Comparison of ENCODE assay signal across 16 cellular contexts in genomic region chr12:77087427-77087826, GRCh38. TPM values are rescaled to one million over a fixed set of nuclear protein-coding genes. Genes with fewer than 3 reads are reported as not detected.
DNase-seq lines count a peak whose midpoint lies in the region; ATAC-seq, FAIRE-seq and TF ChIP-seq lines count a peak whose summit lies in the region.
"Had no signal": no experiment of that assay in that cellular context is flagged by ENCODE, and none has a peak within 500 bp of the region (broad histone marks: within the 10 kb centered on the region; RNA-seq: fewer than 3 reads in every experiment).

No MANE protein-coding gene starts in this region.

- H3K9me1 ChIP-seq in endothelial cell of umbilical vein (replicated peaks; ENCODE audit: control insufficient read depth, extremely low read depth, insufficient read depth, low read length), result no peaks in the 10 kb centered on the region

- H3K27me3 ChIP-seq in endothelial cell of umbilical vein (ENCODE audit: control insufficient read depth in 2 of 2, insufficient read depth in 2 of 2, low read length in 2 of 2) (no peaks in the 10 kb centered on the region), neural progenitor cell (no peaks in the 10 kb centered on the region), pancreas (no peaks in the 10 kb centered on the region)
- H3K27me3 ChIP-seq: gastroesophageal sphincter had no signal

- no peaks in the 10 kb centered on the region for H3K9me3 Mint-ChIP-seq in neural progenitor cell

- WGBS in pancreas, 2 donors, result 70 to 73% methylated on average over 4 of the region's 4 CpGs

- DNase-seq in ELR (ENCODE audit: low read depth), result peak; percentile 49
- peak; percentile 6 for DNase-seq in OCI-M1 (lab: John Stamatoyannopoulos, UW)
- peak; percentile 38 for DNase-seq in endothelial cell of umbilical vein (ENCODE audit: low read depth, low spot score)
- no peak for DNase-seq in neural progenitor cell (ENCODE audit: low spot score)
- DNase-seq in pancreas, result no peak
- DNase-seq in DMS114 treated with DMSO at 0.1 percent for 48 hours (lab: John Stamatoyannopoulos, UW; ENCODE audit: unreplicated experiment), result no peak
- DNase-seq in stimulated activated CD4-positive, alpha-beta T cell treated with anti-CD3 and anti-CD28 coated beads, Interleukin-4, amount 100 ng/mL, for 4 hours, result no peak
- DNase-seq: activated CD4-positive, alpha-beta T cell treated with anti-CD3 and anti-CD28 coated beads, Interleukin-2, amount 50 U/mL, for 1 hour; H7; NCI-H2029; NCI-H748 treated with DMSO at 0.1 percent for 48 hours; stimulated activated CD4-positive, alpha-beta T cell treated with anti-CD3 and anti-CD28 coated beads, Interleukin-4, amount 100 ng/mL, for 1 hour; T1000 had no signal

- TF ChIP-seq CTCF in endothelial cell of umbilical vein (IDR thresholded peaks at IDR 0.05; ENCODE audit: extremely low read depth in 1 of 2, insufficient read depth in 1 of 2, low read depth in 1 of 2, low read length in 2 of 2) (no peak), neural progenitor cell (IDR thresholded peaks at IDR 0.05) (no peak), pancreas (IDR thresholded peaks at IDR 0.05) (no peak)

- FAIRE-seq in endothelial cell of umbilical vein (lab: Jason Lieb, UNC), result peak; percentile 43
- FAIRE-seq in pancreas (lab: Jason Lieb, UNC), result no peak
- FAIRE-seq: islet of Langerhans had no signal

- ATAC-seq in pancreas, result no peak
- ATAC-seq in HG02610 (IDR thresholded peaks at IDR 0.05; ENCODE audit: unreplicated experiment), result no peak
- ATAC-seq: gastroesophageal sphincter had no signal

- H3K79me2 ChIP-seq in endothelial cell of umbilical vein (ENCODE audit: control insufficient read depth, insufficient read depth, low read length), result no peaks in the 10 kb centered on the region
- no peaks in the 10 kb centered on the region for H3K79me2 ChIP-seq in neural progenitor cell (ENCODE audit: low read depth)

- CTCF ChIA-PET in endothelial cell of umbilical vein (lab: Charles Lee), result interaction anchor here (0.8 to 1.7 kb wide), 4 partner anchors 15 to 65 kb away, joined by 3 to 5 read pairs (median 4); no protein-coding TSS in a partner anchor

- H3K9ac ChIP-seq in endothelial cell of umbilical vein (replicated peaks; ENCODE audit: extremely low read depth, insufficient read depth, low read length) (no peak overlapping the region), neural progenitor cell (no peak overlapping the region)

- no peaks in the 10 kb centered on the region for H3F3A ChIP-seq in neural progenitor cell (ENCODE audit: low read depth)

- H3K4me3 ChIP-seq in endothelial cell of umbilical vein (replicated peaks in 1 of 3; ENCODE audit: insufficient read depth in 1 of 3, low read depth in 1 of 3, low read length in 3 of 3) (no peak overlapping the region), neural progenitor cell (no peak overlapping the region), pancreas (no peak overlapping the region)
- H3K4me3 ChIP-seq: gastroesophageal sphincter had no signal

- H3K4me3 Mint-ChIP-seq in neural progenitor cell, result no peak overlapping the region

- no peaks in the 10 kb centered on the region for H4K20me1 ChIP-seq in endothelial cell of umbilical vein (replicated peaks; ENCODE audit: control insufficient read depth, extremely low read depth, insufficient read depth, low read length)
- H4K20me1 ChIP-seq in neural progenitor cell (ENCODE audit: low read depth), result no peaks in the 10 kb centered on the region

- H3K4me1 ChIP-seq in endothelial cell of umbilical vein (ENCODE audit: control insufficient read depth, extremely low read depth, insufficient read depth, low read length), result no peaks in the 10 kb centered on the region
- no peaks in the 10 kb centered on the region for H3K4me1 ChIP-seq in neural progenitor cell
- no peaks in the 10 kb centered on the region for H3K4me1 ChIP-seq in pancreas
- H3K4me1 ChIP-seq: gastroesophageal sphincter had no signal

- H3K27me3 Mint-ChIP-seq in neural progenitor cell (ENCODE audit: insufficient read depth, low read depth), result peaks cover 6% of the 10 kb centered on the region

- BruUV-seq in endothelial cell of umbilical vein (replicated peaks; lab: Mats Ljungman, UMichigan), result no TSS peak

- TF ChIP-seq POLR2A in endothelial cell of umbilical vein (IDR thresholded peaks at IDR 0.05; ENCODE audit: low read depth, low read length), result no peak

- POLR2A ChIA-PET in endothelial cell of umbilical vein (lab: Charles Lee), result no interaction called here

- H3K27ac ChIP-seq in endothelial cell of umbilical vein (ENCODE audit: insufficient read depth, low read depth, low read length), result no peak overlapping the region
- H3K27ac ChIP-seq in neural progenitor cell, result no peak overlapping the region
- H3K27ac ChIP-seq in pancreas, result no peak overlapping the region
- H3K27ac ChIP-seq: gastroesophageal sphincter had no signal

- peaks cover 2% of the 10 kb centered on the region for H3K4me1 Mint-ChIP-seq in neural progenitor cell

- dilution Hi-C loops in endothelial cell of umbilical vein (cut with MboI; ENCODE audit: extremely low pct_ligation_motif_present, low sequenced_read_pairs), result no loop called here

- H3K36me3 Mint-ChIP-seq in neural progenitor cell, result no peaks in the 10 kb centered on the region

- H3K9me3 ChIP-seq in endothelial cell of umbilical vein (replicated peaks; ENCODE audit: control insufficient read depth, insufficient read depth, low read length), result no peaks in the 10 kb centered on the region
- no peaks in the 10 kb centered on the region for H3K9me3 ChIP-seq in neural progenitor cell (ENCODE audit: low read depth)
- no peaks in the 10 kb centered on the region for H3K9me3 ChIP-seq in pancreas
- H3K9me3 ChIP-seq: gastroesophageal sphincter had no signal

- no peak overlapping the region for H3K27ac Mint-ChIP-seq in neural progenitor cell

- intact Hi-C loops in endothelial cell of umbilical vein (cut with micrococcal nuclease), result no loop called here
- intact Hi-C loops in pancreas (cut with DNase I), result no loop called here

- no peaks in the 10 kb centered on the region for H3K36me3 ChIP-seq in endothelial cell of umbilical vein (ENCODE audit: control insufficient read depth in 2 of 2, extremely low read depth in 1 of 2, insufficient read depth in 2 of 2, low read length in 2 of 2)
- no peaks in the 10 kb centered on the region for H3K36me3 ChIP-seq in neural progenitor cell
- no peaks in the 10 kb centered on the region for H3K36me3 ChIP-seq in pancreas
- H3K36me3 ChIP-seq: gastroesophageal sphincter had no signal

- H3K4me2 ChIP-seq in endothelial cell of umbilical vein (ENCODE audit: insufficient read depth, low read length) (no peak overlapping the region), neural progenitor cell (no peak overlapping the region)

- H2AFZ ChIP-seq in endothelial cell of umbilical vein (ENCODE audit: low read depth, low read length), result no peak overlapping the region
- peak overlapping the region; percentile 85 for H2AFZ ChIP-seq in neural progenitor cell (replicated peaks)

TF ChIP-seq in endothelial cell of umbilical vein, 7 proteins besides CTCF, POLR2A, EP300 and RAD21:
- TF ChIP-seq FOS (IDR thresholded peaks at IDR 0.05; ENCODE audit: borderline replicate concordance, insufficient read depth, low read length) (peak; percentile 66), GATA2 (IDR thresholded peaks at IDR 0.05; ENCODE audit: insufficient read depth, insufficient read length, low read depth, low read length) (peak; percentile 78), JUN (IDR thresholded peaks at IDR 0.05; ENCODE audit: borderline replicate concordance, insufficient read depth, insufficient read length, low read depth) (no peak)

RNA-seq across cellular contexts. Expression of gene E2F7, which starts 22.1 kb away (rescaled TPM):
- total RNA-seq in endothelial cell of umbilical vein (19.8 and 24.4 TPM in 2 replicates), neural progenitor cell (ENCODE audit: low replicate concordance) (31.9 and 40.5 TPM in 2 replicates), pancreas (under 1 TPM in 5 of 6 donors, not detected in 1; 0.20 to 0.73 (median 0.28) TPM)
- polyA plus RNA-seq in endothelial cell of umbilical vein (3.6 and 4.7 TPM in 2 replicates), pancreas (under 1 TPM in 1 of 2 donors, not detected in 1; 0.08 TPM)
- polyA plus RNA-seq in endothelial cell of umbilical vein (2011; cell fraction: cytosol; rRNA removed), result 5.2 and 6.3 TPM in 2 replicates
- polyA plus RNA-seq in endothelial cell of umbilical vein (2011; cell fraction: nucleus; rRNA removed), result 18.7 and 23.5 TPM in 2 replicates
- polyA plus RNA-seq in endothelial cell of umbilical vein (2012), result 4.5 and 9.6 TPM in 2 replicates
- polyA minus RNA-seq in endothelial cell of umbilical vein, result 7.0 and 7.9 TPM in 2 replicates
- 23.0 TPM for polyA minus RNA-seq in endothelial cell of umbilical vein (2011; cell fraction: cytosol; rRNA and poly(A)+ RNA removed)
- 20.1 and 29.1 TPM in 2 replicates for polyA minus RNA-seq in endothelial cell of umbilical vein (2011; cell fraction: nucleus; rRNA and poly(A)+ RNA removed)

Comparison
In these comparisons a context has a peak if more than half of its experiments do, and no peak if none do; other contexts are left out.
1. DNase-seq: peak in ELR (single experiment), OCI-M1 (single experiment) and endothelial cell of umbilical vein (single experiment); none in neural progenitor cell (single experiment), pancreas (0 of 6), DMS114 treated with DMSO at 0.1 percent for 48 hours (single experiment) and stimulated activated CD4-positive, alpha-beta T cell treated with anti-CD3 and anti-CD28 coated beads, Interleukin-4, amount 100 ng/mL, for 4 hours (0 of 2).
2. RNA of gene E2F7, which starts 22.1 kb away (total RNA-seq): 31.9 to 40.5 TPM in neural progenitor cell and 19.8 to 24.4 TPM in endothelial cell of umbilical vein; 0.20 to 0.73 TPM in pancreas; every median in the first group is over 10 times any median in the second.